In the genomic region with DNA sequence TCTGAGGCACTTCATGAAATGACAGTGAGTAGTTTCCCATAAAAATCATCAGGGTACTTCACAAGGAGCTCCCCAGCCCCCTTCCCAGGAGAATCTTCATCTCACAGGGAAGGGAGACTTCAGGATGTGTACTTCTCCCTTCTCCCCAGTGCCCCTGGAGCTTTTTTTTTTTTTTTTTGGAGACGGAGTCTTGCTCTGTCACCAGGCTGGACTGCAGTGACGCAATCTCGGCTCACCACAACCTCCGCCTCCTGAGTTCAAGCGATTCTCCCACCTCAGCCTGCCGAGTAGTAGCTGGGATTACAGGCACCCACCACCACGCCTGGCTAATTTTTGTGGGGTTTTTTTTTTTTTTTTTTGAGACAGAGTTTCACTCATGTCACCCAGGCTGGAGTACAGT, we compare ENCODE assay signal across 9 cellular contexts. TPM values are rescaled to one million over a fixed set of nuclear protein-coding genes. Genes with fewer than 3 reads are reported as not detected.
A peak's percentile ranks its signal among the peaks of the same experiment; 100 is the strongest.
DNase-seq lines count a peak whose midpoint lies in the region; ATAC-seq and TF ChIP-seq lines count a peak whose summit lies in the region.
"Had no signal": no experiment of that assay in that cellular context is flagged by ENCODE, and none has a peak within 500 bp of the region (broad histone marks: within the 10 kb centered on the region; RNA-seq: fewer than 3 reads in every experiment).

No MANE protein-coding gene starts in this region.

- H3K27me3 ChIP-seq in right cardiac atrium (ENCODE audit: control insufficient read depth, insufficient read depth) = no peaks in the 10 kb centered on the region

- peak overlapping the region; percentile 22 for H3K27ac Mint-ChIP-seq in activated naive CD8-positive, alpha-beta T cell
- H3K27ac Mint-ChIP-seq in activated naive CD8-positive, alpha-beta T cell treated with anti-CD3 and anti-CD28 coated beads, Interleukin-2, amount 50 U/mL, for 24 hours = no peak overlapping the region
- peak overlapping the region; percentile 66 for H3K27ac Mint-ChIP-seq in activated B cell treated with CpG ODN at 0.5 μM for 24 hours

- H3K27ac ChIP-seq in right cardiac atrium (ENCODE audit: low read length) = no peak overlapping the region
- H3K27ac ChIP-seq: SK-N-MC had no signal

- no peaks in the 10 kb centered on the region for H3K27me3 Mint-ChIP-seq in activated naive CD8-positive, alpha-beta T cell
- no peaks in the 10 kb centered on the region for H3K27me3 Mint-ChIP-seq in activated naive CD8-positive, alpha-beta T cell treated with anti-CD3 and anti-CD28 coated beads, Interleukin-2, amount 50 U/mL, for 24 hours
- no peaks in the 10 kb centered on the region for H3K27me3 Mint-ChIP-seq in activated B cell treated with CpG ODN at 0.5 μM for 24 hours

- WGBS in right cardiac atrium = 75% methylated on average over 7 of the region's 7 CpGs

- DNase-seq in activated naive CD8-positive, alpha-beta T cell treated with anti-CD3 and anti-CD28 coated beads, Interleukin-2, amount 50 U/mL, for 24 hours = no peak
- DNase-seq in activated B cell treated with CpG ODN at 0.5 μM for 24 hours = no peak
- DNase-seq in right cardiac atrium = peak; percentile 64 to 78 (median 77)
- DNase-seq in NCI-H146 (lab: John Stamatoyannopoulos, UW) = no peak
- DNase-seq in NCI-H2227 (lab: John Stamatoyannopoulos, UW; ENCODE audit: unreplicated experiment) = no peak
- no peak for DNase-seq in D341Med (ENCODE audit: low spot score)
- no peak for DNase-seq in activated CD4-positive, CD25-positive, alpha-beta regulatory T cell treated with anti-CD3 and anti-CD28 coated beads, Interleukin-2, amount 50 U/mL, for 72 hours

- H3K4me3 Mint-ChIP-seq in activated naive CD8-positive, alpha-beta T cell = no peak overlapping the region
- H3K4me3 Mint-ChIP-seq in activated naive CD8-positive, alpha-beta T cell treated with anti-CD3 and anti-CD28 coated beads, Interleukin-2, amount 50 U/mL, for 24 hours = no peak overlapping the region
- no peak overlapping the region for H3K4me3 Mint-ChIP-seq in activated B cell treated with CpG ODN at 0.5 μM for 24 hours

- intact Hi-C loops in activated B cell treated with CpG ODN at 0.5 μM for 24 hours (cut with micrococcal nuclease) (no loop called here), right cardiac atrium (cut with DNase I) (no loop called here)

- no peaks in the 10 kb centered on the region for H3K9me3 ChIP-seq in right cardiac atrium (ENCODE audit: control insufficient read depth, low read length)

- CTCF ChIA-PET in activated B cell treated with CpG ODN at 0.5 μM for 24 hours (lab: Charles Lee) = interaction anchor here (1.6 to 2.7 kb wide), 2 partner anchors 9 to 153 kb away, joined by 3 to 28 read pairs; a partner anchor contains a TSS

- POLR2A ChIA-PET in activated B cell treated with CpG ODN at 0.5 μM for 24 hours (lab: Charles Lee) = interaction anchor here (0.7 to 1.7 kb wide), 2 partner anchors 9 to 88 kb away, joined by 4 to 6 read pairs; no protein-coding TSS in a partner anchor

- H3K4me1 ChIP-seq in right cardiac atrium (ENCODE audit: control insufficient read depth, insufficient read depth, low read length) = peaks cover 6% of the 10 kb centered on the region

- H3K9me3 Mint-ChIP-seq in activated naive CD8-positive, alpha-beta T cell (ENCODE audit: low read depth) = no peaks in the 10 kb centered on the region
- no peaks in the 10 kb centered on the region for H3K9me3 Mint-ChIP-seq in activated naive CD8-positive, alpha-beta T cell treated with anti-CD3 and anti-CD28 coated beads, Interleukin-2, amount 50 U/mL, for 24 hours
- no peaks in the 10 kb centered on the region for H3K9me3 Mint-ChIP-seq in activated B cell treated with CpG ODN at 0.5 μM for 24 hours

- no peak for TF ChIP-seq CTCF in activated B cell treated with CpG ODN at 0.5 μM for 24 hours (IDR thresholded peaks at IDR 0.05)

- ATAC-seq in activated naive CD8-positive, alpha-beta T cell treated with anti-CD3 and anti-CD28 coated beads, Interleukin-2, amount 50 U/mL, for 24 hours = no peak
- no peak for ATAC-seq in activated B cell treated with CpG ODN at 0.5 μM for 24 hours (ENCODE audit: low read depth)
- peak in 1 of 2 donors; percentile 10 for ATAC-seq in right cardiac atrium

- H3K4me3 ChIP-seq in right cardiac atrium (ENCODE audit: low read length) = no peak overlapping the region
- H3K4me3 ChIP-seq: SK-N-MC had no signal

- H3K4me1 Mint-ChIP-seq in activated naive CD8-positive, alpha-beta T cell (ENCODE audit: low read depth) = peaks cover 48% of the 10 kb centered on the region
- peaks cover 59% of the 10 kb centered on the region for H3K4me1 Mint-ChIP-seq in activated naive CD8-positive, alpha-beta T cell treated with anti-CD3 and anti-CD28 coated beads, Interleukin-2, amount 50 U/mL, for 24 hours
- peaks cover 56% of the 10 kb centered on the region for H3K4me1 Mint-ChIP-seq in activated B cell treated with CpG ODN at 0.5 μM for 24 hours

- H3K36me3 Mint-ChIP-seq in activated naive CD8-positive, alpha-beta T cell = no peaks in the 10 kb centered on the region
- H3K36me3 Mint-ChIP-seq in activated naive CD8-positive, alpha-beta T cell treated with anti-CD3 and anti-CD28 coated beads, Interleukin-2, amount 50 U/mL, for 24 hours (ENCODE audit: low read depth) = no peaks in the 10 kb centered on the region
- peaks cover 3% of the 10 kb centered on the region for H3K36me3 Mint-ChIP-seq in activated B cell treated with CpG ODN at 0.5 μM for 24 hours (ENCODE audit: low read depth)

RNA-seq across cellular contexts. Expression of a gene that starts 10.4 kb away (rescaled TPM):
- 43.0 and 50.4 TPM in 2 replicates for total RNA-seq in activated B cell treated with CpG ODN at 0.5 μM for 24 hours
- 100 to 1,000 TPM; 113 to 135 (median 129) TPM for total RNA-seq in right cardiac atrium
- polyA plus RNA-seq in right cardiac atrium = 78.2 TPM

Comparison
In these comparisons a context has a peak if more than half of its experiments do, and no peak if none do; other contexts are left out.
1. DNase-seq: peak in right cardiac atrium (3 of 3); none in activated naive CD8-positive, alpha-beta T cell treated with anti-CD3 and anti-CD28 coated beads, Interleukin-2, amount 50 U/mL, for 24 hours (single experiment), activated B cell treated with CpG ODN at 0.5 μM for 24 hours (single experiment), NCI-H146 (single experiment), NCI-H2227 (single experiment), D341Med (single experiment) and activated CD4-positive, CD25-positive, alpha-beta regulatory T cell treated with anti-CD3 and anti-CD28 coated beads, Interleukin-2, amount 50 U/mL, for 72 hours (single experiment).